18 cellular contexts compared by ENCODE assay signal in genomic region chrX:19760841-19761512, GRCh38.
A peak's percentile ranks its signal among the peaks of the same experiment; 100 is the strongest.
DNase-seq lines count a peak whose midpoint lies in the region; ATAC-seq and TF ChIP-seq lines count a peak whose summit lies in the region.
"Had no signal": no experiment of that assay in that cellular context is flagged by ENCODE, and none has a peak within 500 bp of the region (broad histone marks: within the 10 kb centered on the region; RNA-seq: fewer than 3 reads in every experiment).

No MANE protein-coding gene starts in this region.

- no peak for TF ChIP-seq CTCF in DND-41 (IDR thresholded peaks at IDR 0.05; ENCODE audit: borderline replicate concordance, extremely low read depth, low read length, poor library complexity, severe bottlenecking)
- no peak for TF ChIP-seq CTCF in activated B cell treated with CpG ODN at 0.5 μM for 24 hours (IDR thresholded peaks at IDR 0.05)
- no peak for TF ChIP-seq CTCF in heart right ventricle (IDR thresholded peaks at IDR 0.05)

- H3K27ac ChIP-seq in CD4-positive, alpha-beta memory T cell (ENCODE audit: low read depth, low read length): no peak overlapping the region
- H3K27ac ChIP-seq in DND-41 (ENCODE audit: low read length): 0 out of 2 replicates have a peak overlapping the region, but pooled peaks have one; percentile 7
- peak overlapping the region; percentile 60 for H3K27ac ChIP-seq in mesenchymal stem cell (ENCODE audit: low read length, poor library complexity, severe bottlenecking)
- no peak overlapping the region for H3K27ac ChIP-seq in heart right ventricle
- H3K27ac ChIP-seq: coronary artery, esophagus squamous epithelium, prostate gland, WERI-Rb-1 had no signal

- H3K36me3 ChIP-seq in CD4-positive, alpha-beta memory T cell (ENCODE audit: insufficient read depth, low read length): no peaks in the 10 kb centered on the region
- H3K36me3 ChIP-seq in DND-41 (ENCODE audit: insufficient read depth, low read length) (no peaks in the 10 kb centered on the region), mesenchymal stem cell (ENCODE audit: control insufficient read depth in 1 of 2, insufficient read depth in 2 of 2, low read depth in 1 of 2, low read length in 2 of 2) (no peaks in the 10 kb centered on the region), heart right ventricle (no peaks in the 10 kb centered on the region)
- H3K36me3 ChIP-seq: esophagus squamous epithelium, prostate gland, spleen, WERI-Rb-1 had no signal

- H3K4me3 ChIP-seq in CD4-positive, alpha-beta memory T cell (ENCODE audit: low read length in 2 of 2): no peak overlapping the region
- H3K4me3 ChIP-seq in DND-41 (ENCODE audit: low read depth in 1 of 2, low read length in 2 of 2) (no peak overlapping the region), mesenchymal stem cell (ENCODE audit: insufficient read depth in 1 of 2, low read depth in 1 of 2, low read length in 2 of 2) (no peak overlapping the region), heart right ventricle (no peak overlapping the region)
- H3K4me3 ChIP-seq: coronary artery, esophagus squamous epithelium, K562, prostate gland, spleen had no signal

- ATAC-seq in DND-41 (ENCODE audit: insufficient read depth, low read depth) (no peak), activated B cell treated with CpG ODN at 0.5 μM for 24 hours (ENCODE audit: low read depth) (no peak), heart right ventricle (no peak), HG02938 (IDR thresholded peaks at IDR 0.05; ENCODE audit: unreplicated experiment) (no peak)
- ATAC-seq: K562, Panc1 had no signal

- peaks cover 0 to 2% (median 0%) of the 10 kb centered on the region in 8 donors for H3K9me3 Mint-ChIP-seq in CD4-positive, alpha-beta memory T cell
- H3K9me3 Mint-ChIP-seq in activated B cell treated with CpG ODN at 0.5 μM for 24 hours: no peaks in the 10 kb centered on the region

- H3K36me3 Mint-ChIP-seq in CD4-positive, alpha-beta memory T cell: peaks cover 7 to 18% of the 10 kb centered on the region in 2 donors
- no peaks in the 10 kb centered on the region for H3K36me3 Mint-ChIP-seq in activated B cell treated with CpG ODN at 0.5 μM for 24 hours (ENCODE audit: low read depth)

- intact Hi-C loops in CD4-positive, alpha-beta memory T cell (cut with micrococcal nuclease): no loop called here
- intact Hi-C loops in activated B cell treated with CpG ODN at 0.5 μM for 24 hours (cut with micrococcal nuclease): no loop called here
- intact Hi-C loops in heart right ventricle (cut with DNase I): loop anchor here in 1 of 10 donors (10.0 kb wide), 1 partner anchor 94 kb away; no protein-coding TSS in a partner anchor

- peaks cover 90% of the 10 kb centered on the region for H3K4me1 ChIP-seq in CD4-positive, alpha-beta memory T cell (ENCODE audit: insufficient read depth, low read length)
- H3K4me1 ChIP-seq in DND-41 (ENCODE audit: insufficient read depth, low read length) (peaks cover 8% of the 10 kb centered on the region; the same call in 1 of the 2 replicates), mesenchymal stem cell (ENCODE audit: control insufficient read depth, insufficient read depth, low read depth, low read length) (peaks cover 4% of the 10 kb centered on the region), heart right ventricle (peaks cover 0 to 13% (median 0%) of the 10 kb centered on the region in 9 donors)
- H3K4me1 ChIP-seq: esophagus squamous epithelium, prostate gland had no signal

- H2BK12ac ChIP-seq in mesenchymal stem cell (ENCODE audit: low read length in 2 of 2): no peak overlapping the region

- peaks cover 68% of the 10 kb centered on the region for H3K79me2 ChIP-seq in DND-41 (ENCODE audit: insufficient read depth, low read length)

- H3K14ac ChIP-seq in mesenchymal stem cell (ENCODE audit: low read length in 2 of 2): no peak overlapping the region

- peak overlapping the region; percentile 34 to 81 (median 62) for H3K27ac Mint-ChIP-seq in CD4-positive, alpha-beta memory T cell
- H3K27ac Mint-ChIP-seq in activated B cell treated with CpG ODN at 0.5 μM for 24 hours: peak overlapping the region; percentile 70

- H3K9ac ChIP-seq in DND-41 (ENCODE audit: low read depth, low read length) (no peak overlapping the region), mesenchymal stem cell (ENCODE audit: low read length) (no peak overlapping the region)

- H2AFZ ChIP-seq in DND-41 (ENCODE audit: low read depth, low read length) (no peak overlapping the region), mesenchymal stem cell (ENCODE audit: low read depth, low read length) (no peak overlapping the region)

- CTCF ChIA-PET in CD4-positive, alpha-beta memory T cell (lab: Charles Lee; ENCODE audit: partially characterized antibody): interaction anchor here (1.4 to 3.0 kb wide), 2 partner anchors 13 to 35 kb away, joined by 3 to 9 read pairs; no protein-coding TSS in a partner anchor
- CTCF ChIA-PET in activated B cell treated with CpG ODN at 0.5 μM for 24 hours (lab: Charles Lee): interaction anchor here (1.0 kb wide), 1 partner anchor 9 kb away, joined by 4 read pairs; no protein-coding TSS in a partner anchor

- no peaks in the 10 kb centered on the region for H4K20me1 ChIP-seq in DND-41 (ENCODE audit: insufficient read depth, low read length)

- H3K4ac ChIP-seq in mesenchymal stem cell (ENCODE audit: low read depth in 1 of 2, low read length in 2 of 2): no peak overlapping the region

- WGBS in mesenchymal stem cell: 47% methylated on average over 5 of the region's 6 CpGs
- WGBS in heart right ventricle, 2 donors: 91 to 93% methylated on average over 6 of the region's 6 CpGs

- H3K4me2 ChIP-seq in DND-41 (ENCODE audit: insufficient read depth, low read length) (no peak overlapping the region), mesenchymal stem cell (ENCODE audit: low read length, poor library complexity, severe bottlenecking) (no peak overlapping the region)

- no peaks in the 10 kb centered on the region for H3K27me3 ChIP-seq in CD4-positive, alpha-beta memory T cell (ENCODE audit: insufficient read depth, low read length)
- no peaks in the 10 kb centered on the region for H3K27me3 ChIP-seq in DND-41 (ENCODE audit: insufficient read depth, low read length, poor library complexity)
- H3K27me3 ChIP-seq in mesenchymal stem cell (ENCODE audit: control insufficient read depth in 1 of 2, insufficient read depth in 1 of 2, low read length in 2 of 2): no peaks in the 10 kb centered on the region
- no peaks in the 10 kb centered on the region for H3K27me3 ChIP-seq in heart right ventricle
- H3K27me3 ChIP-seq: esophagus squamous epithelium, spleen had no signal

- H2BK15ac ChIP-seq in mesenchymal stem cell (ENCODE audit: low read depth, poor library complexity, severe bottlenecking): no peak overlapping the region

- H3K4me1 Mint-ChIP-seq in CD4-positive, alpha-beta memory T cell: peaks cover 57 to 85% (median 71%) of the 10 kb centered on the region in 4 donors
- peaks cover 63% of the 10 kb centered on the region for H3K4me1 Mint-ChIP-seq in activated B cell treated with CpG ODN at 0.5 μM for 24 hours

- no peak overlapping the region for H3K18ac ChIP-seq in mesenchymal stem cell (ENCODE audit: low read depth in 1 of 2, low read length in 2 of 2)

- POLR2A ChIA-PET in CD4-positive, alpha-beta memory T cell (lab: Charles Lee; ENCODE audit: partially characterized antibody): interaction anchor here (1.1 to 2.2 kb wide), 6 partner anchors 11 to 16 kb away, joined by 3 to 9 read pairs (median 6); no protein-coding TSS in a partner anchor
- POLR2A ChIA-PET in activated B cell treated with CpG ODN at 0.5 μM for 24 hours (lab: Charles Lee): interaction anchor here (0.7 kb wide), 1 partner anchor 15 kb away, joined by 6 read pairs; no protein-coding TSS in a partner anchor

- H3K27me3 Mint-ChIP-seq in CD4-positive, alpha-beta memory T cell: no peaks in the 10 kb centered on the region
- no peaks in the 10 kb centered on the region for H3K27me3 Mint-ChIP-seq in activated B cell treated with CpG ODN at 0.5 μM for 24 hours

- no peak overlapping the region for H4K91ac ChIP-seq in mesenchymal stem cell (ENCODE audit: low read length)

- no peak overlapping the region for H4K8ac ChIP-seq in mesenchymal stem cell (ENCODE audit: low read length)

- no peaks in the 10 kb centered on the region for H3K9me3 ChIP-seq in CD4-positive, alpha-beta memory T cell (ENCODE audit: control insufficient read depth in 1 of 2, low read length in 2 of 2)
- H3K9me3 ChIP-seq in DND-41 (ENCODE audit: insufficient read depth, low read length, severe bottlenecking) (no peaks in the 10 kb centered on the region), mesenchymal stem cell (ENCODE audit: control insufficient read depth, low read length) (no peaks in the 10 kb centered on the region), heart right ventricle (peaks cover 0 to 2% (median 0%) of the 10 kb centered on the region in 11 donors)
- H3K9me3 ChIP-seq: esophagus squamous epithelium, prostate gland, spleen had no signal

- H3K23ac ChIP-seq in mesenchymal stem cell (ENCODE audit: low read length in 2 of 2): no peak overlapping the region

- DNase-seq in CD4-positive, alpha-beta memory T cell: no peak
- DNase-seq in DND-41: no peak
- no peak for DNase-seq in activated B cell treated with CpG ODN at 0.5 μM for 24 hours
- DNase-seq in mesenchymal stem cell: no peak
- DNase-seq in NCI-H146 (lab: John Stamatoyannopoulos, UW): no peak
- DNase-seq in heart right ventricle: no peak
- DNase-seq: aorta, C1 segment of cervical spinal cord, esophagus squamous epithelium, H7, NCI-H1436 treated with DMSO at 0.1 percent for 48 hours, spleen, WERI-Rb-1 had no signal

- no peak overlapping the region for H2BK5ac ChIP-seq in mesenchymal stem cell (ENCODE audit: low read depth, low read length, poor library complexity, severe bottlenecking)

- H3K4me3 Mint-ChIP-seq in CD4-positive, alpha-beta memory T cell: peak overlapping the region in 5 of 8 donors; percentile 4 to 75 (median 54)
- no peak overlapping the region for H3K4me3 Mint-ChIP-seq in activated B cell treated with CpG ODN at 0.5 μM for 24 hours

- peak overlapping the region; percentile 78 for H2AK5ac ChIP-seq in mesenchymal stem cell (ENCODE audit: low read length, severe bottlenecking)

- H2BK120ac ChIP-seq in mesenchymal stem cell (ENCODE audit: low read depth, low read length): no peak overlapping the region

- no peaks in the 10 kb centered on the region for H3K79me1 ChIP-seq in mesenchymal stem cell (replicated peaks; ENCODE audit: low read length, poor library complexity, severe bottlenecking)

Comparison
In these comparisons a context has a peak if more than half of its experiments do, and no peak if none do; other contexts are left out.
1. H3K27ac ChIP-seq: peak in DND-41 (single experiment) and mesenchymal stem cell (single experiment); none in CD4-positive, alpha-beta memory T cell (single experiment) and heart right ventricle (0 of 10).